In genomic region chr14:72892879-72893635, GRCh38 we compare ENCODE assay signal across 8 cellular contexts. TPM values are rescaled to one million over a fixed set of nuclear protein-coding genes. Genes with fewer than 3 reads are reported as not detected.
DNase-seq lines count a peak whose midpoint lies in the region; ATAC-seq and TF ChIP-seq lines count a peak whose summit lies in the region.

No MANE protein-coding gene starts in this region.

- CTCF ChIA-PET in T-cell (lab: Charles Lee) = interaction anchor here (0.6 to 2.3 kb wide), 5 partner anchors 9 to 379 kb away, joined by 3 to 18 read pairs (median 8); no protein-coding TSS in a partner anchor

- peak; percentile 64 for DNase-seq in GM06990 (ENCODE audit: extremely low read depth, insufficient read length)
- DNase-seq in T-cell = peak in 18 of 34 experiments; percentile 6 to 34 (median 14)
- peak; percentile 68 for DNase-seq in cerebellum (ENCODE audit: low spot score)
- DNase-seq in left lung = peak in 1 of 2 donors; percentile 78
- peak; percentile 32 for DNase-seq in stimulated activated CD4-positive, alpha-beta T cell treated with anti-CD3 and anti-CD28 coated beads, Interleukin-4, amount 100 ng/mL, for 1 hour
- DNase-seq in T-helper 9 cell = no peak

- H3K4me3 Mint-ChIP-seq in T-cell = peak overlapping the region; percentile 83 to 86 (median 84)

- H3K9me3 ChIP-seq in left lung = no peaks in the 10 kb centered on the region

- peak overlapping the region; percentile 81 for H3K4me3 ChIP-seq in GM06990 (replicated peaks; ENCODE audit: low read depth, low read length)
- peak overlapping the region; percentile 71 to 75 for H3K4me3 ChIP-seq in left lung

- peaks cover 0 to 32% of the 10 kb centered on the region in 2 donors for H3K4me1 ChIP-seq in left lung

- H3K36me3 Mint-ChIP-seq in T-cell = no peaks in the 10 kb centered on the region

- H3K36me3 ChIP-seq in GM06990 (ENCODE audit: control insufficient read depth, insufficient read depth, low read length) (no peaks in the 10 kb centered on the region), left lung (no peaks in the 10 kb centered on the region)

- H3K27me3 ChIP-seq in GM06990 (replicated peaks; ENCODE audit: control insufficient read depth, insufficient read depth, low read length) (no peaks in the 10 kb centered on the region), left lung (peaks cover 37 to 95% of the 10 kb centered on the region in 2 donors)

- TF ChIP-seq CTCF in GM06990 (IDR thresholded peaks at IDR 0.05; ENCODE audit: insufficient read depth, low read length, poor library complexity, severe bottlenecking) (peak; percentile 7), left lung (IDR thresholded peaks at IDR 0.05) (no peak)

- no peak overlapping the region for H3K27ac ChIP-seq in left lung

- POLR2A ChIA-PET in T-cell (lab: Charles Lee) = interaction anchor here in 1 of 2 donors (0.5 kb wide), 1 partner anchor 491 kb away, joined by 3 read pairs; no protein-coding TSS in a partner anchor

- intact Hi-C loops in left lung (cut with DNase I) = no loop called here

- peaks cover 20 to 40% of the 10 kb centered on the region in 2 donors for H3K27me3 Mint-ChIP-seq in T-cell

- H3K4me1 Mint-ChIP-seq in T-cell = peaks cover 23 to 29% (median 26%) of the 10 kb centered on the region in 3 donors

- ATAC-seq in HG02642 (IDR thresholded peaks at IDR 0.05; ENCODE audit: poor library complexity, unreplicated experiment) = peak; percentile 20
- ATAC-seq in T-cell (replicated peaks in 1 of 4) = peak; percentile 8 to 35 (median 23)
- ATAC-seq in left lung = peak; percentile 29
- ATAC-seq in GM21717 (IDR thresholded peaks at IDR 0.05; ENCODE audit: unreplicated experiment) = no peak

- no peak overlapping the region for H3K27ac Mint-ChIP-seq in T-cell

- H3K9me3 Mint-ChIP-seq in T-cell = no peaks in the 10 kb centered on the region

RNA-seq across cellular contexts. Expression of gene DPF3, which starts 0.8 kb away (rescaled TPM):
- total RNA-seq in T-cell (under 1 TPM; 0.33 to 0.86 (median 0.54) TPM), cerebellum (60.9 TPM), left lung (1 to 10 TPM; 1.4 to 1.7 TPM)

RNA-seq across cellular contexts. Expression of gene DCAF4, which starts 33.2 kb away (rescaled TPM):
- total RNA-seq in T-cell = 10 to 100 TPM; 21.3 to 36.4 (median 25.4) TPM
- 10.2 TPM for total RNA-seq in cerebellum
- 10 to 100 TPM; 11.8 to 12.3 TPM for total RNA-seq in left lung

Comparison
In these comparisons a context has a peak if more than half of its experiments do, and no peak if none do; other contexts are left out.
1. RNA of gene DPF3, which starts 0.8 kb away (total RNA-seq): 60.9 TPM in cerebellum (single experiment); 1.4 to 1.7 TPM in left lung and 0.33 to 0.86 TPM in T-cell; every median in the first group is over 10 times any median in the second.